ENCODE assay signal across 21 cellular contexts in the genomic region with DNA sequence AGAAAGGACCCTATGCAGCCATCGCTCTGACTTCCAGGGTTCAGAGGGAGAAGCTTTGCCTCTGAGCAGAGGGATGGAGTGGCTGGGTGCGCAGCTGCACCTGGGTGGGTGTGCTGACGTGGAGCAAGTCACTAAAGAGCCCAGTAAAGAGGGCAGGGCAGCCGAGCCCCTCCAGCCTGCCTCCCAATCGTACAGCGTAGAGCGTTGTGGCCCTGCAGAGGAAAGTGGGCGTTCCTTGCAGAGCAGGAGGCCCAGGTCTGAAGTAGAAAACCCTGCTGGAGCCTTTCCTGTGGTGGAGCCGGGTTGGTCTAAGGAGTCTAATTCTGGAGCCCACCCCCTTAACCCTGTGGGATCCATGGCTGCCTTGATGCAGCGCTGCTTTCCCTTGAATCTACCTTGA.
DNase-seq lines count a peak whose midpoint lies in the region; ATAC-seq and TF ChIP-seq lines count a peak whose summit lies in the region.
"Had no signal": no experiment of that assay in that cellular context is flagged by ENCODE, and none has a peak within 500 bp of the region (broad histone marks: within the 10 kb centered on the region; RNA-seq: fewer than 3 reads in every experiment).

No MANE protein-coding gene starts in this region.

- DNase-seq in GM12864 (ENCODE audit: low read depth) (no peak), OCI-LY7 (ENCODE audit: low spot score) (peak; percentile 71), epithelial cell of prostate (ENCODE audit: low read depth, low spot score) (no peak), smooth muscle cell (lab: John Stamatoyannopoulos, UW; ENCODE audit: unreplicated experiment) (no peak), T-helper 17 cell (no peak)
- no peak for DNase-seq in central memory CD4-positive, alpha-beta T cell
- DNase-seq: activated CD4-positive, alpha-beta T cell treated with anti-CD3 and anti-CD28 coated beads, Interleukin-2, amount 50 U/mL, for 1 hour; activated naive CD8-positive, alpha-beta T cell treated with anti-CD3 and anti-CD28 coated beads, Interleukin-2, amount 50 U/mL, for 24 hours; brain microvascular endothelial cell; colonic mucosa; head of caudate nucleus; NCI-H1048; NCI-H187; NCI-H345; stimulated activated CD4-positive, alpha-beta T cell treated with anti-CD3 and anti-CD28 coated beads, Interleukin-1b, Interleukin-23, amount 100 ng/mL, for 48 hours had no signal

- H3K9me3 ChIP-seq in OCI-LY7 (ENCODE audit: low read length), result no peaks in the 10 kb centered on the region
- no peaks in the 10 kb centered on the region for H3K9me3 ChIP-seq in smooth muscle cell (replicated peaks; ENCODE audit: low read depth)
- no peaks in the 10 kb centered on the region for H3K9me3 ChIP-seq in T-helper 17 cell (ENCODE audit: control insufficient read depth, low read length, poor library complexity, severe bottlenecking)
- H3K9me3 ChIP-seq: colonic mucosa, Peyer's patch, prostate gland, suprapubic skin had no signal

- H3K9me2 ChIP-seq in OCI-LY7 (ENCODE audit: insufficient read depth, low read length), result no peaks in the 10 kb centered on the region

- H3K79me2 ChIP-seq in OCI-LY7 (ENCODE audit: insufficient read depth, low read depth, low read length) (peaks cover 69% of the 10 kb centered on the region), smooth muscle cell (ENCODE audit: low read depth) (no peaks in the 10 kb centered on the region)

- H3K27ac ChIP-seq in OCI-LY7 (ENCODE audit: low read depth, low read length, poor library complexity, severe bottlenecking) (peak overlapping the region; percentile 97), epithelial cell of prostate (peak overlapping the region; percentile 80), smooth muscle cell (ENCODE audit: low read depth) (no peak overlapping the region)

- BruUV-seq in OCI-LY7 (replicated peaks; lab: Mats Ljungman, UMichigan), result no TSS peak

- TF ChIP-seq CTCF in GM12864 (IDR thresholded peaks at IDR 0.05; ENCODE audit: low read depth, low read length, missing control alignments) (no peak), OCI-LY7 (conservative IDR thresholded peaks at IDR 0.05; ENCODE audit: low read length) (no peak), smooth muscle cell (IDR thresholded peaks at IDR 0.05; ENCODE audit: borderline replicate concordance, insufficient read depth, poor library complexity, severe bottlenecking) (no peak)

- H3K36me3 Mint-ChIP-seq in T-helper 17 cell (ENCODE audit: low read depth), result no peaks in the 10 kb centered on the region

- CTCF ChIA-PET in OCI-LY7 (lab: Charles Lee; ENCODE audit: unreplicated experiment), result no interaction called here

- peaks cover 36% of the 10 kb centered on the region for H3K27me3 Mint-ChIP-seq in T-helper 17 cell

- peak overlapping the region; percentile 72 for H3K4me3 ChIP-seq in GM12864 (ENCODE audit: low read depth, low read length)
- peak overlapping the region; percentile 85 for H3K4me3 ChIP-seq in OCI-LY7 (ENCODE audit: low read depth, low read length, poor library complexity, severe bottlenecking)
- no peak overlapping the region for H3K4me3 ChIP-seq in smooth muscle cell
- H3K4me3 ChIP-seq: colonic mucosa, Peyer's patch, prostate gland, suprapubic skin had no signal

- intact Hi-C loops in OCI-LY7 (cut with micrococcal nuclease; ENCODE audit: unreplicated experiment), result loop anchor here (2.0 kb wide), 1 partner anchor 37 kb away; no protein-coding TSS in a partner anchor

- POLR2A ChIA-PET in OCI-LY7 (lab: Charles Lee), result interaction anchor here (0.7 kb wide), 1 partner anchor 11 kb away, joined by 3 read pairs; no protein-coding TSS in a partner anchor

- H3K36me3 ChIP-seq in OCI-LY7 (ENCODE audit: insufficient read depth, low read length), result peaks cover 7% of the 10 kb centered on the region; the same call in 1 of the 2 replicates
- no peaks in the 10 kb centered on the region for H3K36me3 ChIP-seq in smooth muscle cell (ENCODE audit: low read depth)
- H3K36me3 ChIP-seq: brain microvascular endothelial cell, colonic mucosa, Peyer's patch, prostate gland, suprapubic skin had no signal

- H3F3A ChIP-seq in smooth muscle cell (ENCODE audit: low read depth), result peaks cover 14% of the 10 kb centered on the region

- no peaks in the 10 kb centered on the region for H3K27me3 ChIP-seq in smooth muscle cell (ENCODE audit: low read depth)
- H3K27me3 ChIP-seq: brain microvascular endothelial cell, colonic mucosa, Peyer's patch, suprapubic skin had no signal

- 85% methylated on average over 10 of the region's 10 CpGs for WGBS in smooth muscle cell (ENCODE audit: low lambda C conversion rate)

- H3K9ac ChIP-seq in smooth muscle cell (ENCODE audit: low read depth), result no peak overlapping the region

- H3K4me3 Mint-ChIP-seq in T-helper 17 cell, result no peak overlapping the region
- H3K4me3 Mint-ChIP-seq: activated naive CD8-positive, alpha-beta T cell treated with anti-CD3 and anti-CD28 coated beads, Interleukin-2, amount 50 U/mL, for 24 hours had no signal

- no peak overlapping the region for H3K27ac Mint-ChIP-seq in T-helper 17 cell
- H3K27ac Mint-ChIP-seq: activated naive CD8-positive, alpha-beta T cell treated with anti-CD3 and anti-CD28 coated beads, Interleukin-2, amount 50 U/mL, for 24 hours; activated T-helper 2 cell treated with anti-CD3 and anti-CD28 coated beads, Interferon-gamma antibody, Interleukin-2, Interleukin-4, amounts not matched to agents 10 μg/mL and 5 μg/mL and 100 μg/mL, durations not matched to agents 14 hours and 24 hours and 36 hours had no signal

- H3K4me2 ChIP-seq in OCI-LY7 (ENCODE audit: low read length) (peak overlapping the region; percentile 88), smooth muscle cell (peak overlapping the region; percentile 64)

- H2AFZ ChIP-seq in OCI-LY7 (ENCODE audit: low read length) (no peak overlapping the region; the same call in 1 of the 2 replicates), smooth muscle cell (ENCODE audit: low read depth) (no peak overlapping the region)

- peaks cover 5% of the 10 kb centered on the region for H3K4me1 Mint-ChIP-seq in T-helper 17 cell

- ATAC-seq in GM19467 (IDR thresholded peaks at IDR 0.05; ENCODE audit: unreplicated experiment) (no peak), T-helper 17 cell (no peak)
- ATAC-seq: activated naive CD8-positive, alpha-beta T cell treated with anti-CD3 and anti-CD28 coated beads, Interleukin-2, amount 50 U/mL, for 24 hours; left lobe of liver had no signal

- H3K4me1 ChIP-seq in OCI-LY7 (ENCODE audit: insufficient read depth, low read length, poor library complexity, severe bottlenecking), result peaks cover 87% of the 10 kb centered on the region
- H3K4me1 ChIP-seq in smooth muscle cell (ENCODE audit: low read depth), result peaks cover 35% of the 10 kb centered on the region

- no peaks in the 10 kb centered on the region; the same call in 1 of the 2 replicates for H4K20me1 ChIP-seq in OCI-LY7 (ENCODE audit: insufficient read depth, low read length)
- H4K20me1 ChIP-seq in smooth muscle cell (ENCODE audit: low read depth), result no peaks in the 10 kb centered on the region
